ENCODE assay signal across 26 cellular contexts in genomic region chr17:37344519-37344918, GRCh38. TPM values are rescaled to one million over a fixed set of nuclear protein-coding genes. Genes with fewer than 3 reads are reported as not detected.
"Had no signal": no experiment of that assay in that cellular context is flagged by ENCODE, and none has a peak within 500 bp of the region (broad histone marks: within the 10 kb centered on the region; RNA-seq: fewer than 3 reads in every experiment).

No MANE protein-coding gene starts in this region.

- DNase-seq: activated B cell treated with CpG ODN at 0.5 μM for 24 hours; activated CD8-positive, alpha-beta memory T cell treated with anti-CD3 and anti-CD28 coated beads for 24 hours; activated effector memory CD4-positive, alpha-beta T cell treated with Interleukin-2 at 50 U/mL for 16 hours; activated naive CD4-positive, alpha-beta T cell; aorta; caudate nucleus; colonic mucosa; MM.1S; NCI-H1105; NCI-H1436; NCI-H1694 treated with DMSO at 0.1 percent for 48 hours; NCI-H2029 treated with DMSO at 0.1 percent for 48 hours; NCI-H345; NCI-H510A; NCI-H526 treated with DMSO at 0.1 percent for 48 hours; RPMI8226; SW 1271; T1000 had no signal

- H3K4me3 ChIP-seq: breast epithelium, colonic mucosa, SJSA1 had no signal

- H3K27me3 Mint-ChIP-seq: activated B cell treated with CpG ODN at 0.5 μM for 24 hours; activated naive CD4-positive, alpha-beta T cell treated with anti-CD3 and anti-CD28 coated beads, Interleukin-2, amount 50 U/mL, for 24 hours had no signal

- H3K9me3 ChIP-seq: breast epithelium, colonic mucosa, SJSA1 had no signal

- H3K27me3 ChIP-seq: breast epithelium, colonic mucosa, SJSA1 had no signal

- H3K4me1 ChIP-seq: breast epithelium, colonic mucosa, SJSA1 had no signal

- H3K4me3 Mint-ChIP-seq: activated B cell treated with CpG ODN at 0.5 μM for 24 hours; activated naive CD4-positive, alpha-beta T cell treated with anti-CD3 and anti-CD28 coated beads, Interleukin-2, amount 50 U/mL, for 24 hours had no signal

- H3K4me1 Mint-ChIP-seq: activated B cell treated with CpG ODN at 0.5 μM for 24 hours had no signal

- H3K27ac Mint-ChIP-seq: activated B cell treated with CpG ODN at 0.5 μM for 24 hours; activated naive CD4-positive, alpha-beta T cell treated with anti-CD3 and anti-CD28 coated beads, Interleukin-2, amount 50 U/mL, for 24 hours had no signal

- ATAC-seq: Panc1, Right ventricle myocardium inferior, SK-N-SH treated with all-trans-retinoic acid at 6 μM for 48 hours had no signal

- H3K9me3 Mint-ChIP-seq: activated B cell treated with CpG ODN at 0.5 μM for 24 hours; activated naive CD4-positive, alpha-beta T cell treated with anti-CD3 and anti-CD28 coated beads, Interleukin-2, amount 50 U/mL, for 24 hours had no signal

- H3K27ac ChIP-seq: breast epithelium, colonic mucosa, SJSA1 had no signal

RNA-seq across cellular contexts. Expression of gene C17orf78, which starts 31.3 kb away (rescaled TPM):
- total RNA-seq: activated B cell treated with CpG ODN at 0.5 μM for 24 hours; aorta; breast epithelium; cerebellum; colonic mucosa; Right ventricle myocardium inferior; SJSA1; T-helper 1 cell treated with Interleukin-12 subunit alpha and Interleukin-12 subunit beta and Interleukin-4 antibody, amounts not matched to agents 30 ng/mL and 1 ng/mL, for 36 hours had no signal
